8 cellular contexts compared by ENCODE assay signal in genomic region chr19:49473868-49474544, GRCh38. TPM values are rescaled to one million over a fixed set of nuclear protein-coding genes. Genes with fewer than 3 reads are reported as not detected.
DNase-seq lines count a peak whose midpoint lies in the region; ATAC-seq and TF ChIP-seq lines count a peak whose summit lies in the region.

Gene FLT3LG (plus strand): TSS chr19:49474215. CDS start chr19:49474640, 425 bp downstream.

- H3K36me3 ChIP-seq in Caco-2 (ENCODE audit: control insufficient read depth, insufficient read depth, low read length), result no peaks in the 10 kb centered on the region
- H3K36me3 ChIP-seq in psoas muscle (ENCODE audit: insufficient read depth in 1 of 2, low read depth in 1 of 2), result no peaks in the 10 kb centered on the region
- H3K36me3 ChIP-seq in uterus, result no peaks in the 10 kb centered on the region

- H3K9me3 Mint-ChIP-seq in Caco-2 (ENCODE audit: unreplicated experiment), result no peaks in the 10 kb centered on the region
- H3K9me3 Mint-ChIP-seq in T-cell, result no peaks in the 10 kb centered on the region

- H3K4me3 ChIP-seq in Caco-2 (ENCODE audit: low read depth, low read length) (peak within 1 kb of the TSS; percentile 51), psoas muscle (peak within 1 kb of the TSS; percentile 83), uterus (peak within 1 kb of the TSS; percentile 76 to 79)

- TF ChIP-seq CTCF in Caco-2 (IDR thresholded peaks at IDR 0.05; ENCODE audit: insufficient read depth in 1 of 2, low read depth in 1 of 2, low read length in 1 of 2, severe bottlenecking in 1 of 2, unreplicated experiment in 1 of 2) (peak; percentile 95 to 98), psoas muscle (IDR thresholded peaks at IDR 0.05) (peak; percentile 99), uterus (IDR thresholded peaks at IDR 0.05) (peak; percentile 97 to 100 (median 98))

- H3K4me1 ChIP-seq in Caco-2 (no peaks in the 10 kb centered on the region; the same call in 1 of the 2 replicates), psoas muscle (peaks cover 5% of the 10 kb centered on the region), uterus (peaks cover 0 to 4% of the 10 kb centered on the region in 2 donors)

- CTCF ChIA-PET in Caco-2 (lab: Charles Lee), result interaction anchor here (0.8 to 1.3 kb wide), 5 partner anchors 21 to 75 kb away, joined by 3 to 5 read pairs (median 4); partner anchors contain the start of genes ALDH16A1 and PIH1D1
- CTCF ChIA-PET in T-cell (lab: Charles Lee), result interaction anchor here (0.6 to 1.9 kb wide), 12 partner anchors 9 to 97 kb away, joined by 3 to 12 read pairs (median 4); partner anchors contain the start of genes ALDH16A1 (in 1 of the 2), PIH1D1 (in 1 of the 2) and RPS11 (in 1 of the 2)

- H3K36me3 Mint-ChIP-seq in Caco-2 (ENCODE audit: insufficient read depth, unreplicated experiment) (peaks cover 27% of the 10 kb centered on the region), T-cell (peaks cover 11% of the 10 kb centered on the region)

- H3K27ac Mint-ChIP-seq in Caco-2 (ENCODE audit: unreplicated experiment) (peak within 1 kb of the TSS; percentile 32), T-cell (peak within 1 kb of the TSS; percentile 93 to 97)

- H3K27ac ChIP-seq in psoas muscle (peak within 1 kb of the TSS; percentile 73), uterus (peak within 1 kb of the TSS; percentile 82 to 91)

- H3K27me3 ChIP-seq in Caco-2 (replicated peaks; ENCODE audit: control insufficient read depth, insufficient read depth, low read length) (no peaks in the 10 kb centered on the region), psoas muscle (ENCODE audit: insufficient read depth in 3 of 3, low read length in 2 of 3) (no peaks in the 10 kb centered on the region), uterus (no peaks in the 10 kb centered on the region)

- peaks cover 3% of the 10 kb centered on the region for H3K27me3 Mint-ChIP-seq in Caco-2 (ENCODE audit: insufficient read depth, unreplicated experiment)
- no peaks in the 10 kb centered on the region for H3K27me3 Mint-ChIP-seq in T-cell

- peak within 1 kb of the TSS; percentile 72 for H3K4me3 Mint-ChIP-seq in Caco-2 (ENCODE audit: unreplicated experiment)
- peak within 1 kb of the TSS; percentile 89 to 96 (median 94) for H3K4me3 Mint-ChIP-seq in T-cell

- intact Hi-C loops in Caco-2 (cut with micrococcal nuclease; ENCODE audit: unreplicated experiment), result no loop called here
- intact Hi-C loops in left cardiac atrium (cut with DNase I), result no loop called here
- intact Hi-C loops in psoas muscle (cut with DNase I), result no loop called here
- intact Hi-C loops in uterus (cut with DNase I; ENCODE audit: low total_unique reads), result no loop called here

- no peaks in the 10 kb centered on the region for H3K9me3 ChIP-seq in Caco-2
- no peaks in the 10 kb centered on the region for H3K9me3 ChIP-seq in psoas muscle
- no peaks in the 10 kb centered on the region for H3K9me3 ChIP-seq in uterus

- peaks cover 10% of the 10 kb centered on the region for H3K4me1 Mint-ChIP-seq in Caco-2 (ENCODE audit: low read depth, unreplicated experiment)
- H3K4me1 Mint-ChIP-seq in T-cell, result peaks cover 54 to 67% (median 59%) of the 10 kb centered on the region in 3 donors

- BruUV-seq in Caco-2 (replicated peaks; lab: Mats Ljungman, UMichigan), result no TSS peak

- 1% methylated on average over 27 to 33 of the region's 33 CpGs for WGBS in psoas muscle, 3 donors

- peak in 1 of 2 donors; percentile 38 for TF ChIP-seq POLR2A in uterus (IDR thresholded peaks at IDR 0.05)

- peak; percentile 61 for ATAC-seq in GM21381 (IDR thresholded peaks at IDR 0.05; ENCODE audit: unreplicated experiment)
- peak; percentile 67 to 76 (median 69) for ATAC-seq in T-cell (replicated peaks in 1 of 4)
- ATAC-seq in left cardiac atrium, result peak; percentile 65 to 77
- ATAC-seq in psoas muscle, result peak; percentile 69 to 89 (median 80)

- POLR2A ChIA-PET in Caco-2 (lab: Charles Lee) (interaction anchor here (0.6 to 0.8 kb wide), 2 partner anchors 15 to 106 kb away, joined by 3 read pairs; partner anchors contain the start of gene NOSIP), T-cell (lab: Charles Lee) (interaction anchor here (0.5 to 0.7 kb wide), 3 partner anchors 9 to 248 kb away, joined by 3 to 7 read pairs (median 5); no protein-coding TSS in a partner anchor)

- DNase-seq in Caco-2, result peak in 1 of 2 experiments; percentile 78
- DNase-seq in LHCN-M2 (ENCODE audit: low read depth), result peak; percentile 71
- DNase-seq in T-cell, result peak; percentile 83 to 93 (median 89)
- peak; percentile 87 for DNase-seq in activated naive CD8-positive, alpha-beta T cell treated with anti-CD3 and anti-CD28 coated beads, Interleukin-2, amount 50 U/mL, for 16 hours (ENCODE audit: low read depth, low spot score)
- DNase-seq in left cardiac atrium, result peak; percentile 81
- peak; percentile 80 to 87 for DNase-seq in psoas muscle
- peak; percentile 80 for DNase-seq in uterus

RNA-seq across cellular contexts. Expression of gene FLT3LG, which starts in this region (rescaled TPM):
- total RNA-seq in Caco-2 (2022) (2.1 and 2.4 TPM in 2 replicates), LHCN-M2 (2014; rRNA removed) (2.6 and 4.6 TPM in 2 replicates), T-cell (100 to 1,000 TPM; 238 to 356 (median 260) TPM), left cardiac atrium (1 to 10 TPM; 4.9 to 6.0 TPM), psoas muscle (1 to 10 TPM; 1.9 to 3.2 (median 2.5) TPM), uterus (10 to 100 TPM in 1 of 4 donors, 1 to 10 TPM in 2, not detected in 1; 3.7 to 19.4 (median 4.1) TPM)
- polyA plus RNA-seq in LHCN-M2 (2012), result 10.0 TPM
- 1 to 10 TPM; 1.9 to 4.5 (median 4.1) TPM for polyA plus RNA-seq in psoas muscle

Comparison
In these comparisons a context has a peak if more than half of its experiments do, and no peak if none do; other contexts are left out.
1. RNA of gene FLT3LG (total RNA-seq): 238 to 356 TPM in T-cell; 4.9 to 6.0 TPM in left cardiac atrium, 2.6 to 4.6 TPM in LHCN-M2, 3.7 to 19.4 TPM in uterus, 1.9 to 3.2 TPM in psoas muscle and 2.1 to 2.4 TPM in Caco-2; every median in the first group is over 10 times any median in the second.
2. Peak in every context shown above with its lines, with median percentiles within 50 percentile points of each other: H3K4me3 ChIP-seq, CTCF ChIP-seq and ATAC-seq.